Comparison of ENCODE assay signal across 12 cellular contexts in the genomic region with DNA sequence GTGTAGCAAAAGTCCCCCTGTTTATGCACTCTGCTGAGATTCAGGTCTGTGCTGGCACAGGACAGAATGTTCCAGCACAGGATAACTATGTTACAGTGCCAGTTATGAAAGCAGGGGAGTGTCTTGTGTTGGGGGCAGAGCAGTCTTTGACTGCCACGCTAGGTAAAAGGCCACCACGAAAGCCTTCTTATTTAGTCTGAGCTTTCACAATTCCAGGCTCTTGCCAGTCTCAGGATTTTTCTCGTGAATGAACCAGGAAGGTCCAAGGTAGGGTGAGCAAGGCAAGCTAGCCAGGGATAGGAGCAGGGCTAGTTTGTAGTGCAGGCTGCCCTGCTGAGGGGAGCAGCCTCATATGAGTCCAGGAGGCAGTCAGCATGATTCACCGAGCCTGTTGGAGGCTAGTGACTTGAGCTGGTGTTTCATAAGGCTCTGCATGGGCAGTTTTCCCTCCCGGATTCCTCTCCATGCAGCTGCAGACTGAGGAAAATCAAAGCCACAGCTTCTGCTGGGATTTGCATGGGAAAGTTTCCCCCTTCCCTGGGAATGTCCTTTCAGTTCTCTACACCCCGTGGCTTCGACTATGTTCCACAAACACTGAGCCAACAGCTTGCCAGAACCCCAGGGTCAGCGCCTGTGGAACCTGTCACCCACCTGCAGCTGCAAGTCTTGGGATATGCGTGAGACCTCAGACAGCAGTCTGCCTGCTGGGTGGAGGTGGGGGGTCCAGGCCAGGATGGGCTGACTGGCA.
A peak's percentile ranks its signal among the peaks of the same experiment; 100 is the strongest.
DNase-seq lines count a peak whose midpoint lies in the region; ATAC-seq and TF ChIP-seq lines count a peak whose summit lies in the region.
"Had no signal": no experiment of that assay in that cellular context is flagged by ENCODE, and none has a peak within 500 bp of the region (broad histone marks: within the 10 kb centered on the region; RNA-seq: fewer than 3 reads in every experiment).

No MANE protein-coding gene starts in this region.

- WGBS in adrenal gland, 4 donors: 46 to 74% (median 68%) methylated on average over 8 to 9 of the region's 9 CpGs
- WGBS in heart right ventricle, 2 donors: 49 to 58% methylated on average over 9 of the region's 9 CpGs

- ATAC-seq in heart right ventricle: peak; percentile 75 to 95 (median 92)
- ATAC-seq in GM21619 (IDR thresholded peaks at IDR 0.05; ENCODE audit: unreplicated experiment): no peak
- no peak for ATAC-seq in GM18519 (IDR thresholded peaks at IDR 0.05; ENCODE audit: low FRiP score, unreplicated experiment)
- ATAC-seq in HG03378 (IDR thresholded peaks at IDR 0.05; ENCODE audit: unreplicated experiment): no peak
- ATAC-seq in HG03442 (IDR thresholded peaks at IDR 0.05; ENCODE audit: unreplicated experiment): no peak

- TF ChIP-seq CTCF in adrenal gland (IDR thresholded peaks at IDR 0.05) (no peak), heart right ventricle (IDR thresholded peaks at IDR 0.05) (no peak)

- H3K4me3 ChIP-seq in adrenal gland: no peak overlapping the region
- H3K4me3 ChIP-seq in heart right ventricle: peak overlapping the region in 1 of 10 donors; percentile 8
- H3K4me3 ChIP-seq in rectal smooth muscle tissue (ENCODE audit: low read length): no peak overlapping the region

- H3K36me3 ChIP-seq in adrenal gland (replicated peaks in 1 of 2): no peaks in the 10 kb centered on the region
- H3K36me3 ChIP-seq in heart right ventricle: no peaks in the 10 kb centered on the region
- no peaks in the 10 kb centered on the region for H3K36me3 ChIP-seq in rectal smooth muscle tissue (ENCODE audit: control insufficient read depth, insufficient read depth, low read length)

- H3K9ac ChIP-seq in rectal smooth muscle tissue (ENCODE audit: low read length): no peak overlapping the region

- DNase-seq in Daoy (ENCODE audit: low read depth) (peak; percentile 76), adrenal gland (peak in 5 of 7 donors; percentile 28 to 78 (median 45)), heart right ventricle (peak in 1 of 2 donors; percentile 43)
- DNase-seq: effector memory CD4-positive, alpha-beta T cell; NCI-H1048; stimulated activated CD4-positive, alpha-beta T cell treated with anti-CD3 and anti-CD28 coated beads, Interleukin-2, amount 100 ng/mL, for 24 hours had no signal

- no peak for TF ChIP-seq POLR2A in adrenal gland (IDR thresholded peaks at IDR 0.05)

- H3K4me1 ChIP-seq in adrenal gland (replicated peaks in 1 of 2): peaks cover 12 to 42% of the 10 kb centered on the region in 2 donors
- peaks cover 3 to 27% (median 18%) of the 10 kb centered on the region in 9 donors for H3K4me1 ChIP-seq in heart right ventricle
- peaks cover 11% of the 10 kb centered on the region for H3K4me1 ChIP-seq in rectal smooth muscle tissue (ENCODE audit: control insufficient read depth, insufficient read depth, low read length)

- H3K9me3 ChIP-seq in adrenal gland (replicated peaks in 1 of 3) (no peaks in the 10 kb centered on the region), heart right ventricle (no peaks in the 10 kb centered on the region)

- H3K27me3 ChIP-seq in adrenal gland (no peaks in the 10 kb centered on the region), heart right ventricle (no peaks in the 10 kb centered on the region), rectal smooth muscle tissue (ENCODE audit: control insufficient read depth, insufficient read depth, low read length) (no peaks in the 10 kb centered on the region)

- H3K27ac ChIP-seq in adrenal gland (peak overlapping the region in 4 of 5 donors; percentile 31 to 89 (median 52)), heart right ventricle (peak overlapping the region; percentile 65 to 92 (median 79)), rectal smooth muscle tissue (ENCODE audit: low read depth, low read length) (peak overlapping the region; percentile 78)
- H3K27ac ChIP-seq: VCaP had no signal

- intact Hi-C loops in adrenal gland (cut with DNase I) (no loop called here), heart right ventricle (cut with DNase I) (no loop called here)

Comparison
In these comparisons a context has a peak if more than half of its experiments do, and no peak if none do; other contexts are left out.
1. ATAC-seq: peak in heart right ventricle (8 of 8); none in GM21619 (single experiment), GM18519 (single experiment), HG03378 (single experiment) and HG03442 (single experiment).
2. Peak in every context shown above with its lines, with median percentiles within 50 percentile points of each other: H3K27ac ChIP-seq.